Comparison of ENCODE assay signal across 9 cellular contexts in the genomic region with DNA sequence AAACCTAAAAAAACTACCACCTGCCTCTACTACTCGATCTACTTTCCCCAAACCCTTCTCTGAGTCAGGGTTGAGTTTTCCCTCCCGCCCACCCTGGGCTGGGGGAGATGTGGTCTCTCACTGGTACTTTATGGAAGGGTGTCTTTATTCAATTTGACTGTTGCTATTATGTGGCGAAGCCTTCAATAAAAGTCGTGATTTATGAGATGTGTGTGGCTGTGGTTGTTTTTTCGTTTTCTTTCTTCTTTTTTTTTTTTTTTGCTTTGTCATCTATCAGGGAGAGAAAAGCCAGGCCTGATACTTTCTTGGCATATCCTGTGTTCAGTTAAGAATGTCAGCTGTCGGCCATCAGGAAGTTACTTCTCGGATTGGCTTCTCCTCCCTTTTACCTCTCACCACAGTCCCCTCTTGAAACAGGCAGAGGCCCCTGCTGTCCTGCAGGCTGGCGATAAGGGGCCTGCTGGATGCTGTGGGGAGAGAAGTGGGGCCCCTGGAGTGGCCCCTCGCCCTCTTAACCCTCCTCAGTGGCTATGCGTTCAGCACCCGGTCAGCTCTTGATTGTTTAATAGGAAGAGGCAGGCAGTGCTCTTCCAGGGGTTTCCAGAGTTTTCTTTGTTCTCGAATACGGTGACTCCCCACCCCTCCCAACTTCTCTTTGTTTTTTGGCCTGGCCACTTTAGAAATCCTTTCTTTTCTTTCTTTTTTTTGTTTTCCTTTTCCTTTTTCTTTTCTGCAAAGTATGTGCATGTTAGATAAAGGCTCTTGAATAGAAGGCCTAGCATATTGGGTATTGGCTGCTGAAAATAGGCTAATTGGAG.
DNase-seq lines count a peak whose midpoint lies in the region; ATAC-seq and TF ChIP-seq lines count a peak whose summit lies in the region.
"Had no signal": no experiment of that assay in that cellular context is flagged by ENCODE, and none has a peak within 500 bp of the region (broad histone marks: within the 10 kb centered on the region; RNA-seq: fewer than 3 reads in every experiment).

No MANE protein-coding gene starts in this region.

- 43 to 75% methylated on average over 13 of the region's 13 CpGs for WGBS in body of pancreas, 2 donors

- DNase-seq in AG08396 (ENCODE audit: low spot score) (peak; percentile 26), body of pancreas (no peak), mesothelial cell of epicardium (ENCODE audit: low spot score in 2 of 2, unreplicated experiment in 2 of 2) (no peak), T-helper 9 cell (no peak), omental fat pad (ENCODE audit: low spot score) (no peak), DMS153 (lab: John Stamatoyannopoulos, UW) (no peak)
- DNase-seq in Jurkat, Clone E6-1 (ENCODE audit: low read depth, low spot score) = peak; percentile 73
- no peak for DNase-seq in activated CD4-positive, CD25-positive, alpha-beta regulatory T cell treated with anti-CD3 and anti-CD28 coated beads, Interleukin-2, amount 50 U/mL, for 72 hours
- DNase-seq: kidney had no signal

- H3K4me3 ChIP-seq in Jurkat, Clone E6-1 (ENCODE audit: low read length) = no peak overlapping the region
- no peak overlapping the region for H3K4me3 ChIP-seq in body of pancreas

- peaks cover 38% of the 10 kb centered on the region for H3K4me1 Mint-ChIP-seq in mesothelial cell of epicardium

- TF ChIP-seq CTCF in body of pancreas (IDR thresholded peaks at IDR 0.05) (no peak), mesothelial cell of epicardium (IDR thresholded peaks at IDR 0.05; ENCODE audit: unreplicated experiment) (no peak), omental fat pad (IDR thresholded peaks at IDR 0.05) (no peak)

- H3K4me3 Mint-ChIP-seq in mesothelial cell of epicardium = no peak overlapping the region

- intact Hi-C loops in body of pancreas (cut with DNase I) = no loop called here

- no peaks in the 10 kb centered on the region for H3K27me3 ChIP-seq in body of pancreas

- H3K36me3 ChIP-seq in body of pancreas (replicated peaks in 1 of 2; ENCODE audit: insufficient read depth in 1 of 2, low read depth in 2 of 2) = no peaks in the 10 kb centered on the region

- no peaks in the 10 kb centered on the region for H3K27me3 Mint-ChIP-seq in mesothelial cell of epicardium (ENCODE audit: low read depth)

- H3K36me3 Mint-ChIP-seq in mesothelial cell of epicardium = peaks cover 10% of the 10 kb centered on the region

- ATAC-seq in body of pancreas (no peak), omental fat pad (ENCODE audit: low FRiP score) (no peak)

- peak overlapping the region in 3 of 4 donors; percentile 42 to 50 (median 49) for H3K27ac ChIP-seq in body of pancreas

- peaks cover 6% of the 10 kb centered on the region for H3K9me3 Mint-ChIP-seq in mesothelial cell of epicardium

- TF ChIP-seq POLR2A in body of pancreas (IDR thresholded peaks at IDR 0.05) = no peak

- peak overlapping the region; percentile 94 for H3K27ac Mint-ChIP-seq in mesothelial cell of epicardium

- no peaks in the 10 kb centered on the region for H3K9me3 ChIP-seq in body of pancreas

- peaks cover 15% of the 10 kb centered on the region for H3K4me1 ChIP-seq in body of pancreas

Comparison
In these comparisons a context has a peak if more than half of its experiments do, and no peak if none do; other contexts are left out.
1. DNase-seq: peak in AG08396 (single experiment) and Jurkat, Clone E6-1 (single experiment); none in body of pancreas (0 of 4), mesothelial cell of epicardium (0 of 2), activated CD4-positive, CD25-positive, alpha-beta regulatory T cell treated with anti-CD3 and anti-CD28 coated beads, Interleukin-2, amount 50 U/mL, for 72 hours (single experiment), T-helper 9 cell (single experiment), omental fat pad (single experiment) and DMS153 (single experiment).